26 cellular contexts compared by ENCODE assay signal in genomic region chr22:28053871-28054621, GRCh38.
DNase-seq lines count a peak whose midpoint lies in the region; ATAC-seq and TF ChIP-seq lines count a peak whose summit lies in the region.
"Had no signal": no experiment of that assay in that cellular context is flagged by ENCODE, and none has a peak within 500 bp of the region (broad histone marks: within the 10 kb centered on the region; RNA-seq: fewer than 3 reads in every experiment).

No MANE protein-coding gene starts in this region.

- TF ChIP-seq CTCF in brain (conservative IDR thresholded peaks at IDR 0.05) (no peak), foreskin fibroblast (IDR thresholded peaks at IDR 0.05; ENCODE audit: low read depth, low read length) (no peak), mucosa of descending colon (IDR thresholded peaks at IDR 0.05) (no peak)

- no peaks in the 10 kb centered on the region for H3K36me3 ChIP-seq in GM23248 (ENCODE audit: low read depth)
- no peaks in the 10 kb centered on the region for H3K36me3 ChIP-seq in mucosa of descending colon (ENCODE audit: low read depth)
- H3K36me3 ChIP-seq: BLaER1, left lung, neutrophil, tibial artery had no signal

- H3K9me3 Mint-ChIP-seq in brain = no peaks in the 10 kb centered on the region
- H3K9me3 Mint-ChIP-seq: activated naive CD4-positive, alpha-beta T cell treated with anti-CD3 and anti-CD28 coated beads, Interleukin-2, amount 50 U/mL, for 24 hours; endodermal cell had no signal

- H3K27ac Mint-ChIP-seq in brain = peak overlapping the region in 3 of 5 experiments; percentile 19 to 96 (median 66)
- H3K27ac Mint-ChIP-seq: activated naive CD4-positive, alpha-beta T cell treated with anti-CD3 and anti-CD28 coated beads, Interleukin-2, amount 50 U/mL, for 24 hours; endodermal cell had no signal

- no peak overlapping the region for H3K27ac ChIP-seq in GM23248
- H3K27ac ChIP-seq: BLaER1, left lung, neutrophil, psoas muscle, tibial artery had no signal

- no peaks in the 10 kb centered on the region for H3F3A ChIP-seq in GM23248 (ENCODE audit: insufficient read depth)

- intact Hi-C loops in mucosa of descending colon (cut with DNase I, micrococcal nuclease) = loop anchor here in 1 of 2 donors (10.0 kb wide), 2 partner anchors 391 to 541 kb away; no protein-coding TSS in a partner anchor

- in situ Hi-C loops in GM23248 (cut with MboI) = loop anchor here (10.0 kb wide), 2 partner anchors 381 to 531 kb away; no protein-coding TSS in a partner anchor

- H3K4me1 Mint-ChIP-seq in brain = peaks cover 59% of the 10 kb centered on the region
- H3K4me1 Mint-ChIP-seq: activated naive CD4-positive, alpha-beta T cell treated with anti-CD3 and anti-CD28 coated beads, Interleukin-2, amount 50 U/mL, for 24 hours; endodermal cell had no signal

- no peak overlapping the region for H3K4me3 Mint-ChIP-seq in brain
- H3K4me3 Mint-ChIP-seq: activated naive CD4-positive, alpha-beta T cell treated with anti-CD3 and anti-CD28 coated beads, Interleukin-2, amount 50 U/mL, for 24 hours; endodermal cell had no signal

- no peaks in the 10 kb centered on the region for H4K20me1 ChIP-seq in GM23248 (ENCODE audit: insufficient read depth)
- H4K20me1 ChIP-seq: BLaER1 had no signal

- peaks cover 17% of the 10 kb centered on the region for H3K4me1 ChIP-seq in GM23248 (ENCODE audit: insufficient read depth)
- no peaks in the 10 kb centered on the region for H3K4me1 ChIP-seq in mucosa of descending colon (ENCODE audit: low read depth)
- H3K4me1 ChIP-seq: BLaER1, psoas muscle had no signal

- no peak overlapping the region for H3K4me2 ChIP-seq in GM23248 (ENCODE audit: unreplicated experiment)
- H3K4me2 ChIP-seq: BLaER1 had no signal

- no peak overlapping the region for H3K9ac ChIP-seq in GM23248
- H3K9ac ChIP-seq: BLaER1 had no signal

- 27 to 30% methylated on average over 5 of the region's 5 CpGs for WGBS in GM23248 (ENCODE audit: low coverage in 1 of 2, low lambda C conversion rate in 2 of 2, missing lambda C conversion rate in 2 of 2), 2 experiments

- H3K4me3 ChIP-seq in GM23248 = no peak overlapping the region
- no peak overlapping the region for H3K4me3 ChIP-seq in foreskin fibroblast (ENCODE audit: low read depth in 1 of 2, low read length in 2 of 2)
- no peak overlapping the region for H3K4me3 ChIP-seq in skeletal muscle cell (ENCODE audit: low read depth, low read length)
- no peak overlapping the region for H3K4me3 ChIP-seq in mucosa of descending colon
- H3K4me3 ChIP-seq: BLaER1, left lung, psoas muscle, tibial artery had no signal

- H3K9me2 ChIP-seq in GM23248 (ENCODE audit: insufficient read depth) = no peaks in the 10 kb centered on the region

- H3K9me3 ChIP-seq in GM23248 (ENCODE audit: low read depth) (no peaks in the 10 kb centered on the region), mucosa of descending colon (no peaks in the 10 kb centered on the region)
- H3K9me3 ChIP-seq: BLaER1, left lung, neutrophil, psoas muscle, tibial artery had no signal

- H2AFZ ChIP-seq in GM23248 = no peak overlapping the region

- H3K27me3 Mint-ChIP-seq in brain = no peaks in the 10 kb centered on the region
- H3K27me3 Mint-ChIP-seq: activated naive CD4-positive, alpha-beta T cell treated with anti-CD3 and anti-CD28 coated beads, Interleukin-2, amount 50 U/mL, for 24 hours had no signal

- no peaks in the 10 kb centered on the region for H3K36me3 Mint-ChIP-seq in brain
- H3K36me3 Mint-ChIP-seq: activated naive CD4-positive, alpha-beta T cell treated with anti-CD3 and anti-CD28 coated beads, Interleukin-2, amount 50 U/mL, for 24 hours had no signal

- ATAC-seq in GM21723 (IDR thresholded peaks at IDR 0.05; ENCODE audit: unreplicated experiment) (no peak), mucosa of descending colon (no peak)
- ATAC-seq: esophagus mucosa, left lung had no signal

- H3K27me3 ChIP-seq in GM23248 (replicated peaks; ENCODE audit: insufficient read depth) = no peaks in the 10 kb centered on the region
- H3K27me3 ChIP-seq: BLaER1, left lung, neutrophil, tibial artery had no signal

- DNase-seq in GM23248 (peak; percentile 29), foreskin fibroblast (peak; percentile 37 to 63), skeletal muscle cell (ENCODE audit: low read depth) (peak; percentile 39), DMS79 (lab: John Stamatoyannopoulos, UW) (no peak), mucosa of descending colon (no peak)
- DNase-seq: activated CD4-positive, alpha-beta T cell treated with anti-CD3 and anti-CD28 coated beads for 48 hours; DMS153; endodermal cell; GDM1; left lung; mesendoderm; NCI-H1048; NCI-H1694; NCI-H446 treated with DMSO at 0.1 percent for 48 hours; NCI-H774; psoas muscle; SIG-M5; stimulated activated CD4-positive, alpha-beta T cell treated with anti-CD3 and anti-CD28 coated beads, Interleukin-4, amount 100 ng/mL, for 4 hours; T1000; tibial artery had no signal

- no peaks in the 10 kb centered on the region for H3K79me2 ChIP-seq in GM23248 (ENCODE audit: insufficient read depth)

Comparison
In these comparisons a context has a peak if more than half of its experiments do, and no peak if none do; other contexts are left out.
1. DNase-seq: peak in GM23248 (single experiment), foreskin fibroblast (2 of 2) and skeletal muscle cell (single experiment); none in DMS79 (single experiment) and mucosa of descending colon (0 of 3).